ENCODE assay signal across 8 cellular contexts in genomic region chr14:55191101-55191880, GRCh38. TPM values are rescaled to one million over a fixed set of nuclear protein-coding genes. Genes with fewer than 3 reads are reported as not detected.
DNase-seq lines count a peak whose midpoint lies in the region; ATAC-seq and TF ChIP-seq lines count a peak whose summit lies in the region.

Gene DLGAP5 (minus strand): TSS chr14:55191585. CDS start chr14:55189179, 2,406 bp downstream.

- no peaks in the 10 kb centered on the region for H3K27me3 Mint-ChIP-seq in H9 (ENCODE audit: low read depth)
- peaks cover 3% of the 10 kb centered on the region for H3K27me3 Mint-ChIP-seq in activated T-helper 2 cell treated with anti-CD3 and anti-CD28 coated beads, Interferon-gamma antibody, Interleukin-2, Interleukin-4, amounts not matched to agents 10 μg/mL and 5 μg/mL and 100 μg/mL, durations not matched to agents 14 hours and 24 hours and 36 hours (ENCODE audit: low read depth)
- H3K27me3 Mint-ChIP-seq in natural killer cell treated with Interleukin-12 subunit alpha and Interleukin-12 subunit beta and Interleukin-15 and Interleukin-18, amount 100 ng/mL, for 72 hours, result no peaks in the 10 kb centered on the region

- H3K79me1 ChIP-seq in H9 (ENCODE audit: insufficient read depth, low read depth, low read length, poor library complexity, severe bottlenecking), result peaks cover 7% of the 10 kb centered on the region

- H4K91ac ChIP-seq in H9 (ENCODE audit: insufficient read length, low read depth, low read length), result no peak within 1 kb of the TSS

- ATAC-seq in natural killer cell treated with Interleukin-12 subunit alpha and Interleukin-12 subunit beta and Interleukin-15 and Interleukin-18, amount 100 ng/mL, for 72 hours, result peak; percentile 98 to 99

- H3K4ac ChIP-seq in H9 (ENCODE audit: low read depth, low read length), result no peak within 1 kb of the TSS; the same call in 1 of the 2 replicates

- H3K4me1 ChIP-seq in ES-I3 (ENCODE audit: insufficient read depth, low read length) (peaks cover 3% of the 10 kb centered on the region), H9 (ENCODE audit: insufficient read depth, low read length) (peaks cover 5% of the 10 kb centered on the region; the same call in 1 of the 2 replicates)

- peaks cover 0 to 2% of the 10 kb centered on the region in 2 experiments; a peak in 1 of 5 replicates for H3K9me3 Mint-ChIP-seq in H9
- H3K9me3 Mint-ChIP-seq in activated T-helper 2 cell treated with anti-CD3 and anti-CD28 coated beads, Interferon-gamma antibody, Interleukin-2, Interleukin-4, amounts not matched to agents 10 μg/mL and 5 μg/mL and 100 μg/mL, durations not matched to agents 14 hours and 24 hours and 36 hours, result no peaks in the 10 kb centered on the region
- H3K9me3 Mint-ChIP-seq in natural killer cell treated with Interleukin-12 subunit alpha and Interleukin-12 subunit beta and Interleukin-15 and Interleukin-18, amount 100 ng/mL, for 72 hours, result no peaks in the 10 kb centered on the region

- peaks cover 13 to 27% (median 21%) of the 10 kb centered on the region in 3 experiments; a peak in 6 of 7 replicates for H3K36me3 Mint-ChIP-seq in H9 (ENCODE audit: insufficient read depth in 1 of 3, low read depth in 3 of 3)
- peaks cover 23% of the 10 kb centered on the region for H3K36me3 Mint-ChIP-seq in activated T-helper 2 cell treated with anti-CD3 and anti-CD28 coated beads, Interferon-gamma antibody, Interleukin-2, Interleukin-4, amounts not matched to agents 10 μg/mL and 5 μg/mL and 100 μg/mL, durations not matched to agents 14 hours and 24 hours and 36 hours (ENCODE audit: low read depth)
- H3K36me3 Mint-ChIP-seq in natural killer cell treated with Interleukin-12 subunit alpha and Interleukin-12 subunit beta and Interleukin-15 and Interleukin-18, amount 100 ng/mL, for 72 hours, result no peaks in the 10 kb centered on the region

- no peak within 1 kb of the TSS for H2BK20ac ChIP-seq in H9 (ENCODE audit: low read depth, low read length, poor library complexity, severe bottlenecking)

- intact Hi-C loops in activated T-helper 2 cell treated with anti-CD3 and anti-CD28 coated beads, Interferon-gamma antibody, Interleukin-2, Interleukin-4, amounts not matched to agents 10 μg/mL and 5 μg/mL and 100 μg/mL, durations not matched to agents 14 hours and 24 hours and 36 hours (cut with micrococcal nuclease), result loop anchor here (1.0 to 2.0 kb wide), 3 partner anchors 60 to 272 kb away; partner anchors contain the start of gene FBXO34

- no peaks in the 10 kb centered on the region for H4K20me1 ChIP-seq in H9 (ENCODE audit: control insufficient read depth, insufficient read depth, insufficient read length)

- H3T11ph ChIP-seq in H9 (ENCODE audit: low read length), result no peak within 1 kb of the TSS

- H2BK120ac ChIP-seq in H9 (ENCODE audit: low read depth, low read length, poor library complexity, severe bottlenecking), result no peak within 1 kb of the TSS

- DNase-seq in H9 (peak; percentile 97), M059J (ENCODE audit: low read depth) (peak; percentile 99), fibroblast of pulmonary artery (ENCODE audit: low read depth) (peak; percentile 96)
- DNase-seq in activated T-helper 2 cell treated with anti-CD3 and anti-CD28 coated beads, Interferon-gamma antibody, Interleukin-2, Interleukin-4, amounts not matched to agents 10 μg/mL and 5 μg/mL and 100 μg/mL, durations not matched to agents 14 hours and 24 hours and 36 hours (ENCODE audit: low spot score), result peak; percentile 93
- peak; percentile 94 for DNase-seq in natural killer cell treated with Interleukin-12 subunit alpha and Interleukin-12 subunit beta and Interleukin-15 and Interleukin-18, amount 100 ng/mL, for 72 hours (ENCODE audit: low spot score)
- DNase-seq in stimulated activated naive CD4-positive, alpha-beta T cell treated with Interleukin-2 at 50 U/mL for 16 hours (lab: John Stamatoyannopoulos, UW), result peak; percentile 91

- TF ChIP-seq CTCF in H9 (conservative IDR thresholded peaks at IDR 0.05) (no peak), fibroblast of pulmonary artery (IDR thresholded peaks at IDR 0.05; ENCODE audit: low read length, missing control alignments) (no peak)

- H4K8ac ChIP-seq in H9 (replicated peaks; ENCODE audit: insufficient read length, low read depth, low read length), result no peak within 1 kb of the TSS

- H3K27ac Mint-ChIP-seq in H9, result peak within 1 kb of the TSS; percentile 96 to 98 (median 98)
- peak within 1 kb of the TSS; percentile 88 for H3K27ac Mint-ChIP-seq in activated T-helper 2 cell treated with anti-CD3 and anti-CD28 coated beads, Interferon-gamma antibody, Interleukin-2, Interleukin-4, amounts not matched to agents 10 μg/mL and 5 μg/mL and 100 μg/mL, durations not matched to agents 14 hours and 24 hours and 36 hours
- H3K27ac Mint-ChIP-seq in natural killer cell treated with Interleukin-12 subunit alpha and Interleukin-12 subunit beta and Interleukin-15 and Interleukin-18, amount 100 ng/mL, for 72 hours, result peak within 1 kb of the TSS; percentile 63 to 65

- H3K36me3 ChIP-seq in ES-I3 (ENCODE audit: insufficient read depth, low read length), result no peaks in the 10 kb centered on the region

- WGBS in H9 (ENCODE audit: extremely low coverage, insufficient read length, low lambda C conversion rate), result no CpG with 5 or more reads among the region's 45 CpGs

- peak within 1 kb of the TSS; percentile 66 for H2AFZ ChIP-seq in H9 (ENCODE audit: low read length)

- H2BK5ac ChIP-seq in H9 (ENCODE audit: insufficient read length, low read length), result no peak within 1 kb of the TSS

- peak within 1 kb of the TSS; percentile 95 to 100 for H3K4me3 Mint-ChIP-seq in H9
- H3K4me3 Mint-ChIP-seq in activated T-helper 2 cell treated with anti-CD3 and anti-CD28 coated beads, Interferon-gamma antibody, Interleukin-2, Interleukin-4, amounts not matched to agents 10 μg/mL and 5 μg/mL and 100 μg/mL, durations not matched to agents 14 hours and 24 hours and 36 hours (ENCODE audit: low read depth), result peak within 1 kb of the TSS; percentile 95
- H3K4me3 Mint-ChIP-seq in natural killer cell treated with Interleukin-12 subunit alpha and Interleukin-12 subunit beta and Interleukin-15 and Interleukin-18, amount 100 ng/mL, for 72 hours, result peak within 1 kb of the TSS; percentile 88

- H3K4me3 ChIP-seq in fibroblast of pulmonary artery (replicated peaks; ENCODE audit: low read depth, low read length), result peak within 1 kb of the TSS; percentile 78

- H2BK12ac ChIP-seq in H9 (ENCODE audit: insufficient read length, low read depth, low read length), result no peak within 1 kb of the TSS

- H3K4me2 ChIP-seq in H9 (ENCODE audit: insufficient read depth, insufficient read length, low read length), result peak within 1 kb of the TSS; percentile 98

- no peak within 1 kb of the TSS for H3K56ac ChIP-seq in H9 (ENCODE audit: insufficient read length, low read depth, low read length)

- H3K18ac ChIP-seq in H9 (ENCODE audit: insufficient read length, low read depth, low read length), result peak within 1 kb of the TSS; percentile 86

- H3K27ac ChIP-seq in H9 (ENCODE audit: insufficient read length, low read depth, low read length), result peak within 1 kb of the TSS; percentile 28

- TF ChIP-seq POLR2A in Raji (IDR thresholded peaks at IDR 0.05; ENCODE audit: insufficient read depth, low read depth, low read length), result peak; percentile 79

- H4K5ac ChIP-seq in H9 (ENCODE audit: insufficient read length, low read depth, low read length), result no peak within 1 kb of the TSS

- H3K9me3 ChIP-seq in ES-I3 (ENCODE audit: control insufficient read depth, insufficient read depth, low read length) (no peaks in the 10 kb centered on the region), H9 (ENCODE audit: control insufficient read depth, low read depth, low read length) (no peaks in the 10 kb centered on the region)

- H3K79me2 ChIP-seq in H9 (ENCODE audit: insufficient read depth, low read length), result peaks cover 11% of the 10 kb centered on the region; the same call in 1 of the 2 replicates

- H2AK5ac ChIP-seq in H9 (ENCODE audit: insufficient read length, low read length), result no peak within 1 kb of the TSS

- H3K27me3 ChIP-seq in H9 (ENCODE audit: insufficient read depth, low read length), result no peaks in the 10 kb centered on the region

- H3K4me1 Mint-ChIP-seq in H9, result peaks cover 26 to 30% of the 10 kb centered on the region in 2 experiments
- peaks cover 36% of the 10 kb centered on the region for H3K4me1 Mint-ChIP-seq in activated T-helper 2 cell treated with anti-CD3 and anti-CD28 coated beads, Interferon-gamma antibody, Interleukin-2, Interleukin-4, amounts not matched to agents 10 μg/mL and 5 μg/mL and 100 μg/mL, durations not matched to agents 14 hours and 24 hours and 36 hours (ENCODE audit: low read depth)
- H3K4me1 Mint-ChIP-seq in natural killer cell treated with Interleukin-12 subunit alpha and Interleukin-12 subunit beta and Interleukin-15 and Interleukin-18, amount 100 ng/mL, for 72 hours (ENCODE audit: low read depth in 2 of 2), result peaks cover 20 to 28% of the 10 kb centered on the region in 2 donors

- H3K9ac ChIP-seq in ES-I3 (ENCODE audit: low read depth, low read length), result peak within 1 kb of the TSS; percentile 85
- H3K9ac ChIP-seq in H9 (ENCODE audit: extremely low read depth, insufficient read length, low read length), result peak within 1 kb of the TSS; percentile 89

- peak within 1 kb of the TSS; percentile 85; the same call in 1 of the 2 replicates for H3K14ac ChIP-seq in H9 (ENCODE audit: insufficient read depth, low read length)

- H2BK15ac ChIP-seq in H9 (ENCODE audit: low read depth, low read length), result no peak within 1 kb of the TSS

- peaks cover 4% of the 10 kb centered on the region for H3K23me2 ChIP-seq in H9 (ENCODE audit: insufficient read length, low read depth, low read length, poor library complexity, severe bottlenecking)

- H3K23ac ChIP-seq in H9 (ENCODE audit: insufficient read length, low read depth, low read length), result no peak within 1 kb of the TSS

RNA-seq across cellular contexts. Expression of gene DLGAP5, which starts in this region (rescaled TPM):
- total RNA-seq in H9 (2021), result 115 and 118 TPM in 2 replicates
- total RNA-seq in M059J (2014; rRNA removed; shearing (Covaris generic)), result 78.0 and 101 TPM in 2 replicates
- 41.9 and 46.0 TPM in 2 replicates for total RNA-seq in activated T-helper 2 cell treated with anti-CD3 and anti-CD28 coated beads, Interferon-gamma antibody, Interleukin-2, Interleukin-4, amounts not matched to agents 10 μg/mL and 5 μg/mL and 100 μg/mL, durations not matched to agents 14 hours and 24 hours and 36 hours
- total RNA-seq in natural killer cell treated with Interleukin-12 subunit alpha and Interleukin-12 subunit beta and Interleukin-15 and Interleukin-18, amount 100 ng/mL, for 72 hours, result 10 to 100 TPM; 27.7 to 60.6 TPM

Comparison
In these comparisons a context has a peak if more than half of its experiments do, and no peak if none do; other contexts are left out.
1. Peak in every context shown above with its lines: DNase-seq, ATAC-seq, H3K4me3 ChIP-seq and H3K27ac ChIP-seq.